In genomic region chr7:139059905-139060304, GRCh38 we compare ENCODE assay signal across 1 cellular context.
TF ChIP-seq lines count a peak whose summit lies in the region.

No MANE protein-coding gene starts in this region.

TF ChIP-seq in GM12878, 131 proteins besides CTCF, POLR2A, EP300 and RAD21:
- TF ChIP-seq ZZZ3 (IDR thresholded peaks at IDR 0.05; ENCODE audit: control insufficient read depth, insufficient read length, low read depth) (no peak), NR2F1 (conservative IDR thresholded peaks at IDR 0.05) (no peak), NFYA (IDR thresholded peaks at IDR 0.05; ENCODE audit: borderline replicate concordance, low read depth, low read length) (no peak), SUPT20H (IDR thresholded peaks at IDR 0.05; ENCODE audit: borderline replicate concordance, control insufficient read depth, low read depth, low read length) (no peak), DPF2 (IDR thresholded peaks at IDR 0.05) (no peak), BMI1 (IDR thresholded peaks at IDR 0.05; ENCODE audit: borderline replicate concordance) (no peak), IRF3 (IDR thresholded peaks at IDR 0.05) (no peak), PRDM15 (CRISPR knock-in tag; IDR thresholded peaks at IDR 0.05) (no peak), ASH2L (IDR thresholded peaks at IDR 0.05; ENCODE audit: borderline replicate concordance, low read depth) (no peak), ELK1 (IDR thresholded peaks at IDR 0.05; ENCODE audit: low read depth, low read length) (no peak), NRF1 (conservative IDR thresholded peaks at IDR 0.05; ENCODE audit: low read depth, low read length) (no peak), BHLHE40 (IDR thresholded peaks at IDR 0.05; ENCODE audit: borderline replicate concordance in 1 of 2, low read depth in 2 of 2, low read length in 1 of 2) (no peak), SUZ12 (IDR thresholded peaks at IDR 0.05; ENCODE audit: unreplicated experiment) (no peak)
